9 cellular contexts compared by ENCODE assay signal in the genomic region with DNA sequence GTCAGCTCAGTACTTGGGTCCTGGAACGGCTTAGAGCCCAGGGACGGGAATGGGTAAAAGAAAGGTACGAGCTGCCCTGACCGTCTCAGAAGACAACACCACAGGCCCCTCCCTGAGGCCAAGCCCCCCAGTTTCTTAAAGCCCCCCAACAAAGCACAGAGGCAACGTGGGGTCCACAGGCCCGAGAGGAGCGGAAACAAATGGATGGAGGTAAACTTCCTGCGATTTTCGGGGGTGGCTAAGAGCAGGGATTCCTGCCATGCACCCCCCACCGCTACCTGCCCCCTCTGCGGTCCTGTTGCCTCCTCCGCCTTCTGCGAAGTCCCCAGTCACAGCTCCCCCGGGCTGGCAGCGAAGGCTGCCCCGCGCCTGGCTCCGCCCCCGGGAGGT. TPM values are rescaled to one million over a fixed set of nuclear protein-coding genes. Genes with fewer than 3 reads are reported as not detected.
A peak's percentile ranks its signal among the peaks of the same experiment; 100 is the strongest.
DNase-seq lines count a peak whose midpoint lies in the region; ATAC-seq, FAIRE-seq and TF ChIP-seq lines count a peak whose summit lies in the region.
"Had no signal": no experiment of that assay in that cellular context is flagged by ENCODE, and none has a peak within 500 bp of the region (broad histone marks: within the 10 kb centered on the region; RNA-seq: fewer than 3 reads in every experiment).

No MANE protein-coding gene starts in this region.

- WGBS in heart left ventricle, 4 donors: 5 to 6% (median 6%) methylated on average over 13 to 19 of the region's 19 CpGs
- whole genome bisulfite sequencing in sigmoid colon, 2 donors: 4 to 13% methylated on average over 19 of the region's 19 CpGs
- WGBS in small intestine, 3 donors: 7 to 19% (median 11%) methylated on average over 14 to 19 of the region's 19 CpGs

- intact Hi-C loops in heart left ventricle (cut with DNase I): no loop called here
- intact Hi-C loops in sigmoid colon (cut with DNase I): loop anchor here (2.0 kb wide), 1 partner anchor 16 kb away; no protein-coding TSS in a partner anchor

- H3K9me3 Mint-ChIP-seq in activated T-cell treated with anti-CD3 and anti-CD28 coated beads, Interleukin-2, amount 50 U/mL, for 72 hours: no peaks in the 10 kb centered on the region

- TF ChIP-seq CTCF in heart left ventricle (IDR thresholded peaks at IDR 0.05): no peak
- TF ChIP-seq CTCF in sigmoid colon (IDR thresholded peaks at IDR 0.05): no peak

- peak overlapping the region; percentile 61 to 71 for H3K4me3 Mint-ChIP-seq in activated T-cell treated with anti-CD3 and anti-CD28 coated beads, Interleukin-2, amount 50 U/mL, for 72 hours

- no peaks in the 10 kb centered on the region for H3K36me3 Mint-ChIP-seq in activated T-cell treated with anti-CD3 and anti-CD28 coated beads, Interleukin-2, amount 50 U/mL, for 72 hours (ENCODE audit: insufficient read depth in 2 of 2)

- TF ChIP-seq POLR2A in heart left ventricle (IDR thresholded peaks at IDR 0.05) (no peak), sigmoid colon (IDR thresholded peaks at IDR 0.05) (no peak)

- peak; percentile 27 to 29 for ATAC-seq in activated T-cell treated with anti-CD3 and anti-CD28 coated beads, Interleukin-2, amount 50 U/mL, for 72 hours (replicated peaks in 1 of 2)
- peak in 2 of 4 donors; percentile 36 to 69 for ATAC-seq in heart left ventricle
- ATAC-seq in HG03175 (IDR thresholded peaks at IDR 0.05; ENCODE audit: unreplicated experiment): no peak

- H3K4me3 ChIP-seq in heart left ventricle: peak overlapping the region; percentile 48 to 98 (median 80)
- peak overlapping the region; percentile 72 to 94 (median 82) for H3K4me3 ChIP-seq in sigmoid colon
- peak overlapping the region in 1 of 2 donors; percentile 18 for H3K4me3 ChIP-seq in small intestine (ENCODE audit: low read depth in 1 of 2, low read length in 2 of 2)

- peaks cover 13% of the 10 kb centered on the region for H3K27me3 Mint-ChIP-seq in activated T-cell treated with anti-CD3 and anti-CD28 coated beads, Interleukin-2, amount 50 U/mL, for 72 hours (ENCODE audit: low read depth)

- no peak for FAIRE-seq in small intestine (lab: Jason Lieb, UNC)

- peaks cover 11% of the 10 kb centered on the region for H3K4me1 Mint-ChIP-seq in activated T-cell treated with anti-CD3 and anti-CD28 coated beads, Interleukin-2, amount 50 U/mL, for 72 hours (ENCODE audit: low read depth)

- peaks cover 0 to 55% (median 9%) of the 10 kb centered on the region in 12 donors for H3K4me1 ChIP-seq in heart left ventricle
- peaks cover 0 to 64% (median 57%) of the 10 kb centered on the region in 4 donors for H3K4me1 ChIP-seq in sigmoid colon
- no peaks in the 10 kb centered on the region for H3K4me1 ChIP-seq in small intestine (ENCODE audit: control insufficient read depth in 2 of 2, insufficient read depth in 1 of 2, low read depth in 1 of 2, low read length in 1 of 2)

- peak overlapping the region in 10 of 12 donors; percentile 42 to 89 (median 80) for H3K27ac ChIP-seq in heart left ventricle
- peak overlapping the region; percentile 89 to 95 (median 92) for H3K27ac ChIP-seq in sigmoid colon
- H3K27ac ChIP-seq in small intestine (ENCODE audit: low read depth in 1 of 2, low read length in 1 of 2): no peak overlapping the region

- DNase-seq in NCI-H748 (lab: John Stamatoyannopoulos, UW; ENCODE audit: unreplicated experiment): peak; percentile 43
- DNase-seq in NCI-H748 treated with DMSO at 0.1 percent for 48 hours (lab: John Stamatoyannopoulos, UW): no peak
- DNase-seq in activated T-cell treated with anti-CD3 and anti-CD28 coated beads, Interleukin-2, amount 50 U/mL, for 72 hours: peak; percentile 11 to 37
- no peak for DNase-seq in heart left ventricle
- peak; percentile 81 for DNase-seq in sigmoid colon
- no peak for DNase-seq in small intestine
- DNase-seq in NCI-H1092 (lab: John Stamatoyannopoulos, UW): no peak
- DNase-seq: DND-41 had no signal

- H3K27ac Mint-ChIP-seq in activated T-cell treated with anti-CD3 and anti-CD28 coated beads, Interleukin-2, amount 50 U/mL, for 72 hours: no peak overlapping the region

- peaks cover 0 to 18% (median 4%) of the 10 kb centered on the region in 9 donors for H3K27me3 ChIP-seq in heart left ventricle
- H3K27me3 ChIP-seq in sigmoid colon: no peaks in the 10 kb centered on the region
- peaks cover 1 to 4% of the 10 kb centered on the region in 2 donors for H3K27me3 ChIP-seq in small intestine (ENCODE audit: control insufficient read depth in 2 of 2, insufficient read depth in 2 of 2, low read length in 2 of 2)

- TF ChIP-seq EP300 in sigmoid colon (IDR thresholded peaks at IDR 0.05): no peak

- no peaks in the 10 kb centered on the region for H3K36me3 ChIP-seq in heart left ventricle
- no peaks in the 10 kb centered on the region for H3K36me3 ChIP-seq in sigmoid colon
- no peaks in the 10 kb centered on the region for H3K36me3 ChIP-seq in small intestine (ENCODE audit: control insufficient read depth in 2 of 2, insufficient read depth in 2 of 2, low read length in 2 of 2)

- H3K9me3 ChIP-seq in heart left ventricle (no peaks in the 10 kb centered on the region), sigmoid colon (no peaks in the 10 kb centered on the region), small intestine (ENCODE audit: control insufficient read depth, low read depth) (no peaks in the 10 kb centered on the region)

RNA-seq across cellular contexts. Expression of a gene that starts 48.2 kb away (rescaled TPM):
- 1 to 10 TPM; 2.0 to 2.7 TPM for total RNA-seq in activated T-cell treated with anti-CD3 and anti-CD28 coated beads, Interleukin-2, amount 50 U/mL, for 72 hours
- total RNA-seq in heart left ventricle (100 to 1,000 TPM in 1 of 9 donors, 10 to 100 TPM in 8; 20.0 to 113 (median 33.0) TPM), sigmoid colon (100 to 1,000 TPM; 120 to 211 (median 139) TPM)
- polyA plus RNA-seq in heart left ventricle (10 to 100 TPM in 1 of 2 donors, 1 to 10 TPM in 1; 6.3 to 10.6 TPM), sigmoid colon (10 to 100 TPM in 1 of 3 donors, 1 to 10 TPM in 1, under 1 TPM in 1; 0.46 to 12.3 (median 2.4) TPM), small intestine (10 to 100 TPM in 1 of 3 donors, 1 to 10 TPM in 1, under 1 TPM in 1; under 0.01 to 11.8 (median 1.4) TPM)

Comparison
In these comparisons a context has a peak if more than half of its experiments do, and no peak if none do; other contexts are left out.
1. DNase-seq: peak in NCI-H748 (single experiment), activated T-cell treated with anti-CD3 and anti-CD28 coated beads, Interleukin-2, amount 50 U/mL, for 72 hours (2 of 2) and sigmoid colon (single experiment); none in NCI-H748 treated with DMSO at 0.1 percent for 48 hours (single experiment), heart left ventricle (0 of 5), small intestine (single experiment) and NCI-H1092 (single experiment).
2. H3K27ac ChIP-seq: peak in heart left ventricle (10 of 12) and sigmoid colon (4 of 4); none in small intestine (0 of 2).
3. RNA of a gene that starts 48.2 kb away (total RNA-seq): 120 to 211 TPM in sigmoid colon and 20.0 to 113 TPM in heart left ventricle; 2.0 to 2.7 TPM in activated T-cell treated with anti-CD3 and anti-CD28 coated beads, Interleukin-2, amount 50 U/mL, for 72 hours; every median in the first group is over 4 times any median in the second.